In genomic region chr10:84172435-84173356, GRCh38 we compare ENCODE assay signal across 12 cellular contexts. TPM values are rescaled to one million over a fixed set of nuclear protein-coding genes. Genes with fewer than 3 reads are reported as not detected.
DNase-seq lines count a peak whose midpoint lies in the region; ATAC-seq and TF ChIP-seq lines count a peak whose summit lies in the region.
"Had no signal": no experiment of that assay in that cellular context is flagged by ENCODE, and none has a peak within 500 bp of the region (broad histone marks: within the 10 kb centered on the region; RNA-seq: fewer than 3 reads in every experiment).

No MANE protein-coding gene starts in this region.

- H3K36me3 ChIP-seq in esophagus (ENCODE audit: control insufficient read depth in 2 of 2, insufficient read depth in 2 of 2, low read length in 1 of 2) (peaks cover 0 to 1% of the 10 kb centered on the region in 2 donors), H7 (replicated peaks; ENCODE audit: control insufficient read depth, insufficient read depth, low read length) (no peaks in the 10 kb centered on the region)
- H3K36me3 ChIP-seq: lower lobe of right lung had no signal

- peaks cover 9 to 27% of the 10 kb centered on the region in 2 donors for H3K4me1 ChIP-seq in esophagus (ENCODE audit: control insufficient read depth in 2 of 2, insufficient read depth in 2 of 2, low read length in 1 of 2)
- H3K4me1 ChIP-seq: lower lobe of right lung had no signal

- peak; percentile 65 for DNase-seq in GM12865 (ENCODE audit: low read depth)
- DNase-seq in stimulated activated CD8-positive, alpha-beta memory T cell treated with anti-CD3 and anti-CD28 coated beads, Interleukin-4, amount 100 ng/mL, for 48 hours, result no peak
- DNase-seq in T-helper 1 cell, result no peak
- no peak for DNase-seq in H7
- DNase-seq in DMS53 treated with DMSO at 0.1 percent for 48 hours (lab: John Stamatoyannopoulos, UW; ENCODE audit: unreplicated experiment), result no peak
- DNase-seq: activated naive CD4-positive, alpha-beta T cell treated with anti-CD3 and anti-CD28 coated beads for 36 hours; lower lobe of right lung; T-helper 2 cell had no signal

- H3K4me3 ChIP-seq in GM12865 (ENCODE audit: low read depth, low read length) (peak overlapping the region; percentile 76), esophagus (ENCODE audit: low read depth in 1 of 2, low read length in 2 of 2) (no peak overlapping the region), H7 (ENCODE audit: insufficient read depth, low read depth, low read length) (no peak overlapping the region)
- H3K4me3 ChIP-seq: lower lobe of right lung had no signal

- no peak for TF ChIP-seq CTCF in GM12865 (IDR thresholded peaks at IDR 0.05; ENCODE audit: insufficient read depth, low read depth, low read length, missing control alignments)

- no peaks in the 10 kb centered on the region for H3K27me3 ChIP-seq in esophagus (ENCODE audit: control insufficient read depth in 1 of 2, insufficient read depth in 2 of 2, low read length in 2 of 2)
- no peaks in the 10 kb centered on the region for H3K27me3 ChIP-seq in H7 (ENCODE audit: control insufficient read depth, insufficient read depth, low read length)

- WGBS in esophagus, 2 donors, result 73 to 77% methylated on average over 9 of the region's 9 CpGs

- H3K27ac ChIP-seq in esophagus (ENCODE audit: low read depth in 2 of 2, low read length in 1 of 2), result peak overlapping the region; percentile 91 to 95
- H3K27ac ChIP-seq: lower lobe of right lung had no signal

- ATAC-seq in GM19467 (IDR thresholded peaks at IDR 0.05; ENCODE audit: unreplicated experiment), result peak; percentile 47
- ATAC-seq in HG03095 (IDR thresholded peaks at IDR 0.05; ENCODE audit: unreplicated experiment), result peak; percentile 61
- ATAC-seq: lower lobe of right lung had no signal

- no peaks in the 10 kb centered on the region for H3K9me3 ChIP-seq in esophagus (ENCODE audit: control insufficient read depth in 2 of 2, insufficient read depth in 1 of 2, low read depth in 1 of 2, low read length in 1 of 2)
- H3K9me3 ChIP-seq: lower lobe of right lung had no signal

RNA-seq across cellular contexts. Expression of gene GPR15LG, which starts 0.9 kb away (rescaled TPM):
- polyA plus RNA-seq in esophagus, result 100 to 1,000 TPM; 273 to 321 TPM
- not detected in 2 replicates for total RNA-seq in H7 (2014; rRNA removed; shearing (Covaris generic))
- total RNA-seq: activated naive CD4-positive, alpha-beta T cell treated with anti-CD3 and anti-CD28 coated beads for 36 hours; lower lobe of right lung had no signal

RNA-seq across cellular contexts. Expression of gene CDHR1, which starts 21.6 kb away (rescaled TPM):
- 10 to 100 TPM in 1 of 2 donors, 1 to 10 TPM in 1; 5.0 to 16.1 TPM for polyA plus RNA-seq in esophagus
- 0.90 and 1.7 TPM in 2 replicates for total RNA-seq in H7 (2014; rRNA removed; shearing (Covaris generic))

RNA-seq across cellular contexts. Expression of gene GHITM, which starts 33.4 kb away (rescaled TPM):
- polyA plus RNA-seq in esophagus, result 100 to 1,000 TPM in 1 of 2 donors, 10 to 100 TPM in 1; 62.8 to 144 TPM
- 165 and 173 TPM in 2 replicates for total RNA-seq in H7 (2014; rRNA removed; shearing (Covaris generic))

RNA-seq across cellular contexts. Expression of gene LRIT2, which starts 52.6 kb away (rescaled TPM):
- polyA plus RNA-seq in esophagus, result not detected
- not detected in 2 replicates for total RNA-seq in H7 (2014; rRNA removed; shearing (Covaris generic))
- total RNA-seq: activated naive CD4-positive, alpha-beta T cell treated with anti-CD3 and anti-CD28 coated beads for 36 hours; lower lobe of right lung; ureter had no signal
